18 cellular contexts compared by ENCODE assay signal in genomic region chr5:152824316-152824715, GRCh38.
"Had no signal": no experiment of that assay in that cellular context is flagged by ENCODE, and none has a peak within 500 bp of the region (broad histone marks: within the 10 kb centered on the region; RNA-seq: fewer than 3 reads in every experiment).

No MANE protein-coding gene starts in this region.

- DNase-seq: dorsolateral prefrontal cortex; effector CD8-positive, alpha-beta T cell; foreskin melanocyte; head of caudate nucleus; kidney; left cardiac atrium; left ventricle myocardium inferior; lower lobe of right lung; natural killer cell; posterior cingulate gyrus; sigmoid colon; stimulated activated naive CD4-positive, alpha-beta T cell; stomach; substantia nigra; transverse colon had no signal

- H3K4me3 ChIP-seq: dorsolateral prefrontal cortex, hepatocyte, left ventricle myocardium inferior, lower lobe of right lung, sigmoid colon, skin epidermis, stomach, thoracic aorta, transverse colon had no signal

- H3K27ac ChIP-seq: dorsolateral prefrontal cortex, hepatocyte, left ventricle myocardium inferior, lower lobe of right lung, sigmoid colon, skin epidermis, stomach, thoracic aorta, transverse colon had no signal

- ATAC-seq: left cardiac atrium, lower lobe of right lung, natural killer cell had no signal

- H3K27me3 ChIP-seq: hepatocyte, sigmoid colon, stomach, transverse colon had no signal

- H3K9me3 ChIP-seq: left ventricle myocardium inferior, lower lobe of right lung, sigmoid colon, stomach, thoracic aorta, transverse colon had no signal

- H3K4me1 ChIP-seq: left ventricle myocardium inferior, lower lobe of right lung, sigmoid colon, stomach, transverse colon had no signal
